Comparison of ENCODE assay signal across 1 cellular context in the genomic region with DNA sequence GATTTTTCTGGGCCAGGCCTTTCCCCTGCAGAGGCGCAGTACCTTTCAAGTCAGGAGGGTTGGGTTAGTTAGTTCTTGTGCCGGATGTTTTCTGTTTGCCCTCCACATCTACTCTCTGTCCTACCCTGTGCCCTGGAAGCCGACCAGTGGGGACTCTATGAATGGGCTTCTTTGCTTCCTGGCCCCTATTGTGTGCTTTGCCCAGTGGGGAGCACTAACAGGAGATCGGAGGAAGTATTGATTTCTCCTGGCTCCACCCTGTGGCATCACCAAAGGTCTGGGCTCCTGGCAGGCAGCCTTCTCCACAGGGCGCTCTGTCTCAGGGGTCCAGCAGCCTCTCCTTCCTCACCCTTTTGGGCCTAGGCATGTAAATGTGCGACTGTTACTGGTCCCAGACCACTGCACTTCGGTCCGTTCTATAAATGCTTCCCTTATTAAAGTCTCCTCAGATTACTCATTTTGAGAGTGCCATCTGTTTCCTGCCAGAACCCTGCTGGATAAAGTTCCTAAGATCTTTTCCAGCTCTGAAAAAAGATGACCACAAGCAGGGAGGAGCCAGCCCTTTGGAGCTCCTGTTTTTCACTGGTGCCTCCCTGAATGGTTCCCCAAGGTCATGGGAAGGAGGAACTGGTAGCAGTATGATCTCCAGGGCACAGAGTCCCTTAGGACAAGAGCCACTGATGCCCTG.
A peak's percentile ranks its signal among the peaks of the same experiment; 100 is the strongest.
TF ChIP-seq lines count a peak whose summit lies in the region.

No MANE protein-coding gene starts in this region.

TF ChIP-seq in HepG2, 621 proteins besides CTCF, POLR2A, EP300 and RAD21 (continues in another document):
- TF ChIP-seq ISL2 (CRISPR knock-in tag; IDR thresholded peaks at IDR 0.05), result peak; percentile 46; the same call in 1 of the 2 replicates
- no peak for TF ChIP-seq ATAD3A (CRISPR knock-in tag; IDR thresholded peaks at IDR 0.05)
- TF ChIP-seq, protein P1, sequence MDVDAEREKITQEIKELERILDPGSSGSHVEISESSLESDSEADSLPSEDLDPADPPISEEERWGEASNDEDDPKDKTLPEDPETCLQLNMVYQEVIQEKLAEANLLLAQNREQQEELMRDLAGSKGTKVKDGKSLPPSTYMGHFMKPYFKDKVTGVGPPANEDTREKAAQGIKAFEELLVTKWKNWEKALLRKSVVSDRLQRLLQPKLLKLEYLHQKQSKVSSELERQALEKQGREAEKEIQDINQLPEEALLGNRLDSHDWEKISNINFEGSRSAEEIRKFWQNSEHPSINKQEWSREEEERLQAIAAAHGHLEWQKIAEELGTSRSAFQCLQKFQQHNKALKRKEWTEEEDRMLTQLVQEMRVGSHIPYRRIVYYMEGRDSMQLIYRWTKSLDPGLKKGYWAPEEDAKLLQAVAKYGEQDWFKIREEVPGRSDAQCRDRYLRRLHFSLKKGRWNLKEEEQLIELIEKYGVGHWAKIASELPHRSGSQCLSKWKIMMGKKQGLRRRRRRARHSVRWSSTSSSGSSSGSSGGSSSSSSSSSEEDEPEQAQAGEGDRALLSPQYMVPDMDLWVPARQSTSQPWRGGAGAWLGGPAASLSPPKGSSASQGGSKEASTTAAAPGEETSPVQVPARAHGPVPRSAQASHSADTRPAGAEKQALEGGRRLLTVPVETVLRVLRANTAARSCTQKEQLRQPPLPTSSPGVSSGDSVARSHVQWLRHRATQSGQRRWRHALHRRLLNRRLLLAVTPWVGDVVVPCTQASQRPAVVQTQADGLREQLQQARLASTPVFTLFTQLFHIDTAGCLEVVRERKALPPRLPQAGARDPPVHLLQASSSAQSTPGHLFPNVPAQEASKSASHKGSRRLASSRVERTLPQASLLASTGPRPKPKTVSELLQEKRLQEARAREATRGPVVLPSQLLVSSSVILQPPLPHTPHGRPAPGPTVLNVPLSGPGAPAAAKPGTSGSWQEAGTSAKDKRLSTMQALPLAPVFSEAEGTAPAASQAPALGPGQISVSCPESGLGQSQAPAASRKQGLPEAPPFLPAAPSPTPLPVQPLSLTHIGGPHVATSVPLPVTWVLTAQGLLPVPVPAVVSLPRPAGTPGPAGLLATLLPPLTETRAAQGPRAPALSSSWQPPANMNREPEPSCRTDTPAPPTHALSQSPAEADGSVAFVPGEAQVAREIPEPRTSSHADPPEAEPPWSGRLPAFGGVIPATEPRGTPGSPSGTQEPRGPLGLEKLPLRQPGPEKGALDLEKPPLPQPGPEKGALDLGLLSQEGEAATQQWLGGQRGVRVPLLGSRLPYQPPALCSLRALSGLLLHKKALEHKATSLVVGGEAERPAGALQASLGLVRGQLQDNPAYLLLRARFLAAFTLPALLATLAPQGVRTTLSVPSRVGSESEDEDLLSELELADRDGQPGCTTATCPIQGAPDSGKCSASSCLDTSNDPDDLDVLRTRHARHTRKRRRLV (CRISPR knock-in tag; IDR thresholded peaks at IDR 0.05), result no peak
- TF ChIP-seq, protein P2, sequence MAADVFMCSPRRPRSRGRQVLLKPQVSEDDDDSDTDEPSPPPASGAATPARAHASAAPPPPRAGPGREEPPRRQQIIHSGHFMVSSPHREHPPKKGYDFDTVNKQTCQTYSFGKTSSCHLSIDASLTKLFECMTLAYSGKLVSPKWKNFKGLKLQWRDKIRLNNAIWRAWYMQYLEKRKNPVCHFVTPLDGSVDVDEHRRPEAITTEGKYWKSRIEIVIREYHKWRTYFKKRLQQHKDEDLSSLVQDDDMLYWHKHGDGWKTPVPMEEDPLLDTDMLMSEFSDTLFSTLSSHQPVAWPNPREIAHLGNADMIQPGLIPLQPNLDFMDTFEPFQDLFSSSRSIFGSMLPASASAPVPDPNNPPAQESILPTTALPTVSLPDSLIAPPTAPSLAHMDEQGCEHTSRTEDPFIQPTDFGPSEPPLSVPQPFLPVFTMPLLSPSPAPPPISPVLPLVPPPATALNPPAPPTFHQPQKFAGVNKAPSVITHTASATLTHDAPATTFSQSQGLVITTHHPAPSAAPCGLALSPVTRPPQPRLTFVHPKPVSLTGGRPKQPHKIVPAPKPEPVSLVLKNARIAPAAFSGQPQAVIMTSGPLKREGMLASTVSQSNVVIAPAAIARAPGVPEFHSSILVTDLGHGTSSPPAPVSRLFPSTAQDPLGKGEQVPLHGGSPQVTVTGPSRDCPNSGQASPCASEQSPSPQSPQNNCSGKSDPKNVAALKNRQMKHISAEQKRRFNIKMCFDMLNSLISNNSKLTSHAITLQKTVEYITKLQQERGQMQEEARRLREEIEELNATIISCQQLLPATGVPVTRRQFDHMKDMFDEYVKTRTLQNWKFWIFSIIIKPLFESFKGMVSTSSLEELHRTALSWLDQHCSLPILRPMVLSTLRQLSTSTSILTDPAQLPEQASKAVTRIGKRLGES (CRISPR knock-in tag; IDR thresholded peaks at IDR 0.05; ENCODE audit: borderline replicate concordance), result no peak
- TF ChIP-seq ZNF354B (CRISPR knock-in tag; IDR thresholded peaks at IDR 0.05), result peak; percentile 77; the same call in 1 of the 2 replicates
- TF ChIP-seq ZSCAN31 (CRISPR knock-in tag; IDR thresholded peaks at IDR 0.05; ENCODE audit: low read depth), result peak; percentile 69; the same call in 1 of the 2 replicates
- no peak for TF ChIP-seq SMARCE1 (IDR thresholded peaks at IDR 0.05; ENCODE audit: borderline replicate concordance)
- TF ChIP-seq TOPORS (CRISPR knock-in tag; IDR thresholded peaks at IDR 0.05), result 0 out of 2 replicates have a peak, but pooled peaks have one; percentile 50
- peak; percentile 91; the same call in 1 of the 2 replicates for TF ChIP-seq HNRNPL (IDR thresholded peaks at IDR 0.05; ENCODE audit: low read depth, low read length)
- no peak for TF ChIP-seq SNAI1 (CRISPR knock-in tag; IDR thresholded peaks at IDR 0.05; ENCODE audit: borderline replicate concordance)
- TF ChIP-seq GTF3A (CRISPR knock-in tag; conservative IDR thresholded peaks at IDR 0.05), result no peak
- peak; percentile 68; the same call in 1 of the 2 replicates for TF ChIP-seq HOXA3 (CRISPR knock-in tag; IDR thresholded peaks at IDR 0.05)
- TF ChIP-seq, protein P3, sequence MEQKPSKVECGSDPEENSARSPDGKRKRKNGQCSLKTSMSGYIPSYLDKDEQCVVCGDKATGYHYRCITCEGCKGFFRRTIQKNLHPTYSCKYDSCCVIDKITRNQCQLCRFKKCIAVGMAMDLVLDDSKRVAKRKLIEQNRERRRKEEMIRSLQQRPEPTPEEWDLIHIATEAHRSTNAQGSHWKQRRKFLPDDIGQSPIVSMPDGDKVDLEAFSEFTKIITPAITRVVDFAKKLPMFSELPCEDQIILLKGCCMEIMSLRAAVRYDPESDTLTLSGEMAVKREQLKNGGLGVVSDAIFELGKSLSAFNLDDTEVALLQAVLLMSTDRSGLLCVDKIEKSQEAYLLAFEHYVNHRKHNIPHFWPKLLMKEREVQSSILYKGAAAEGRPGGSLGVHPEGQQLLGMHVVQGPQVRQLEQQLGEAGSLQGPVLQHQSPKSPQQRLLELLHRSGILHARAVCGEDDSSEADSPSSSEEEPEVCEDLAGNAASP (CRISPR knock-in tag; IDR thresholded peaks at IDR 0.05; ENCODE audit: borderline replicate concordance), result peak; percentile 54; the same call in 1 of the 2 replicates
- peak; percentile 43 for TF ChIP-seq ASH2L (IDR thresholded peaks at IDR 0.05; ENCODE audit: insufficient read length, low read depth, low read length)
- TF ChIP-seq, protein P4, sequence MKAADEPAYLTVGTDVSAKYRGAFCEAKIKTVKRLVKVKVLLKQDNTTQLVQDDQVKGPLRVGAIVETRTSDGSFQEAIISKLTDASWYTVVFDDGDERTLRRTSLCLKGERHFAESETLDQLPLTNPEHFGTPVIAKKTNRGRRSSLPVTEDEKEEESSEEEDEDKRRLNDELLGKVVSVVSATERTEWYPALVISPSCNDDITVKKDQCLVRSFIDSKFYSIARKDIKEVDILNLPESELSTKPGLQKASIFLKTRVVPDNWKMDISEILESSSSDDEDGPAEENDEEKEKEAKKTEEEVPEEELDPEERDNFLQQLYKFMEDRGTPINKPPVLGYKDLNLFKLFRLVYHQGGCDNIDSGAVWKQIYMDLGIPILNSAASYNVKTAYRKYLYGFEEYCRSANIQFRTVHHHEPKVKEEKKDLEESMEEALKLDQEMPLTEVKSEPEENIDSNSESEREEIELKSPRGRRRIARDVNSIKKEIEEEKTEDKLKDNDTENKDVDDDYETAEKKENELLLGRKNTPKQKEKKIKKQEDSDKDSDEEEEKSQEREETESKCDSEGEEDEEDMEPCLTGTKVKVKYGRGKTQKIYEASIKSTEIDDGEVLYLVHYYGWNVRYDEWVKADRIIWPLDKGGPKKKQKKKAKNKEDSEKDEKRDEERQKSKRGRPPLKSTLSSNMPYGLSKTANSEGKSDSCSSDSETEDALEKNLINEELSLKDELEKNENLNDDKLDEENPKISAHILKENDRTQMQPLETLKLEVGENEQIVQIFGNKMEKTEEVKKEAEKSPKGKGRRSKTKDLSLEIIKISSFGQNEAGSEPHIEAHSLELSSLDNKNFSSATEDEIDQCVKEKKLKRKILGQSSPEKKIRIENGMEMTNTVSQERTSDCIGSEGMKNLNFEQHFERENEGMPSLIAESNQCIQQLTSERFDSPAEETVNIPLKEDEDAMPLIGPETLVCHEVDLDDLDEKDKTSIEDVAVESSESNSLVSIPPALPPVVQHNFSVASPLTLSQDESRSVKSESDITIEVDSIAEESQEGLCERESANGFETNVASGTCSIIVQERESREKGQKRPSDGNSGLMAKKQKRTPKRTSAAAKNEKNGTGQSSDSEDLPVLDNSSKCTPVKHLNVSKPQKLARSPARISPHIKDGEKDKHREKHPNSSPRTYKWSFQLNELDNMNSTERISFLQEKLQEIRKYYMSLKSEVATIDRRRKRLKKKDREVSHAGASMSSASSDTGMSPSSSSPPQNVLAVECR (CRISPR knock-in tag; IDR thresholded peaks at IDR 0.05; ENCODE audit: borderline replicate concordance), result peak; percentile 30; the same call in 1 of the 2 replicates
- TF ChIP-seq XRCC5 (optimal IDR thresholded peaks at IDR 0.05; ENCODE audit: low read length), result peak; percentile 30
- TF ChIP-seq TP53 (CRISPR knock-in tag; conservative IDR thresholded peaks at IDR 0.05), result no peak
- peak; percentile 94 for TF ChIP-seq SALL1 (CRISPR knock-in tag; IDR thresholded peaks at IDR 0.05)
- TF ChIP-seq ZNF687 (CRISPR knock-in tag; IDR thresholded peaks at IDR 0.05), result peak; percentile 94
- no peak for TF ChIP-seq PRMT3 (CRISPR knock-in tag; IDR thresholded peaks at IDR 0.05; ENCODE audit: borderline replicate concordance, low read depth)
- no peak for TF ChIP-seq ZNF678 (CRISPR knock-in tag; IDR thresholded peaks at IDR 0.05)
- no peak for TF ChIP-seq PAF1 (CRISPR knock-in tag; IDR thresholded peaks at IDR 0.05)
- no peak for TF ChIP-seq WIZ (CRISPR knock-in tag; IDR thresholded peaks at IDR 0.05)
- peak; percentile 63; the same call in 1 of the 2 replicates for TF ChIP-seq FOXK1 (CRISPR knock-in tag; IDR thresholded peaks at IDR 0.05; ENCODE audit: borderline replicate concordance, low read depth)
- TF ChIP-seq ZBTB8A (CRISPR knock-in tag; IDR thresholded peaks at IDR 0.05; ENCODE audit: borderline replicate concordance, low read depth), result no peak
- peak; percentile 89 for TF ChIP-seq NCOA2 (CRISPR knock-in tag; IDR thresholded peaks at IDR 0.05)
- TF ChIP-seq IKZF1 (IDR thresholded peaks at IDR 0.05), result no peak
- TF ChIP-seq, protein P5, sequence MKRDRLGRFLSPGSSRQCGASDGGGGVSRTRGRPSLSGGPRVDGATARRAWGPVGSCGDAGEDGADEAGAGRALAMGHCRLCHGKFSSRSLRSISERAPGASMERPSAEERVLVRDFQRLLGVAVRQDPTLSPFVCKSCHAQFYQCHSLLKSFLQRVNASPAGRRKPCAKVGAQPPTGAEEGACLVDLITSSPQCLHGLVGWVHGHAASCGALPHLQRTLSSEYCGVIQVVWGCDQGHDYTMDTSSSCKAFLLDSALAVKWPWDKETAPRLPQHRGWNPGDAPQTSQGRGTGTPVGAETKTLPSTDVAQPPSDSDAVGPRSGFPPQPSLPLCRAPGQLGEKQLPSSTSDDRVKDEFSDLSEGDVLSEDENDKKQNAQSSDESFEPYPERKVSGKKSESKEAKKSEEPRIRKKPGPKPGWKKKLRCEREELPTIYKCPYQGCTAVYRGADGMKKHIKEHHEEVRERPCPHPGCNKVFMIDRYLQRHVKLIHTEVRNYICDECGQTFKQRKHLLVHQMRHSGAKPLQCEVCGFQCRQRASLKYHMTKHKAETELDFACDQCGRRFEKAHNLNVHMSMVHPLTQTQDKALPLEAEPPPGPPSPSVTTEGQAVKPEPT (CRISPR knock-in tag; IDR thresholded peaks at IDR 0.05; ENCODE audit: low read depth), result no peak
- TF ChIP-seq ZNF296 (CRISPR knock-in tag; conservative IDR thresholded peaks at IDR 0.05), result no peak
- TF ChIP-seq NFYB (CRISPR knock-in tag; IDR thresholded peaks at IDR 0.05), result no peak
- no peak for TF ChIP-seq DMAP1 (CRISPR knock-in tag; IDR thresholded peaks at IDR 0.05)
